ENCODE assay signal across 25 cellular contexts in the genomic region with DNA sequence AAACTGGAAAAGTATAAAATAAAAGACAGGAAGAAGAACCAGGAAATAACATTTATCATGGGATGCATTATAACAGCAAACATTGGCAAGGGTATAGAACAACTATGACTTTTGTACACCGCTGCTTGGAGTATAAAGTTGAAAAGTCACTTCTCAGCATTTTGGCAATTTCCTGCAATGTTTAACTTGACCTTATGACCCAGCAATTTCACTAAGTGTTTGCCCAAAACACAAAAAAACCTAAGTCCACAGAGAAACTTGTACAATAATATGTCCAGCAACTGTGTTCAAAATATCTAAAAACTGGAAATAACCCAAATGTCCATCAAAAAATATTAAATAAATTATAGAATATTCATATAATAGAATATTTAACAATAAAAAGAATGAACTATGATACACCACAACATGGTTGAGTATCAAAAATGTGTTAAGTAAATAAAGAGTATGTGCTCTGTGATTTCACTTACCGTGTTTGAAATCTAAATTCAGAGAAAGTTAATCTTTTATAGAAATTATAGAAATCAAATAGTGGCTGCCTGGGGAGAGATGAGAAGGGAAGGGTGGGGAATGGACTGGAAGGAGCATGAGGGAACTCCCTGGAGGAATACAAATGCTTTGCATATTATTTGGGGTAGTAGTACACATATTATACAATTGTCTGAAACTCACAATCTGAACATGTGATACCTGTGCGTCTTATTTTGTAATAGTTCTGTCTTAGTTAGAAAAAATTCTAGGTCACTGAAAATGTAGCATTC. TPM values are rescaled to one million over a fixed set of nuclear protein-coding genes. Genes with fewer than 3 reads are reported as not detected.
DNase-seq lines count a peak whose midpoint lies in the region; ATAC-seq, FAIRE-seq and TF ChIP-seq lines count a peak whose summit lies in the region.
"Had no signal": no experiment of that assay in that cellular context is flagged by ENCODE, and none has a peak within 500 bp of the region (broad histone marks: within the 10 kb centered on the region; RNA-seq: fewer than 3 reads in every experiment).

No MANE protein-coding gene starts in this region.

- no peaks in the 10 kb centered on the region for H3K9me2 ChIP-seq in PC-9 (ENCODE audit: insufficient read depth)
- H3K9me2 ChIP-seq in hepatocyte (replicated peaks; ENCODE audit: insufficient read depth) = no peaks in the 10 kb centered on the region

- CTCF ChIA-PET in PC-9 (lab: Charles Lee) (no interaction called here), HepG2 (lab: Yijun Ruan, JAX; ENCODE audit: low intra/inter-chr PET ratio, low total read pairs) (interaction anchor here (1.5 kb wide), 1 partner anchor 112 kb away, joined by 4 read pairs; no protein-coding TSS in a partner anchor)

- no peaks in the 10 kb centered on the region for H3K79me2 ChIP-seq in PC-9 (ENCODE audit: low read depth)
- no peaks in the 10 kb centered on the region for H3K79me2 ChIP-seq in hepatocyte
- H3K79me2 ChIP-seq in HepG2 (ENCODE audit: insufficient read depth, low read length) = no peaks in the 10 kb centered on the region

- no peaks in the 10 kb centered on the region for H3K9me3 Mint-ChIP-seq in type B pancreatic cell
- H3K9me3 Mint-ChIP-seq: CD8-positive, alpha-beta T cell had no signal

- no peaks in the 10 kb centered on the region for H3K27me3 Mint-ChIP-seq in type B pancreatic cell

- H3K36me3 ChIP-seq in PC-9 (ENCODE audit: low read depth) = no peaks in the 10 kb centered on the region
- H3K36me3 ChIP-seq in hepatocyte (replicated peaks; ENCODE audit: insufficient read depth, low read depth) = no peaks in the 10 kb centered on the region
- H3K36me3 ChIP-seq in HepG2 (replicated peaks in 1 of 2; ENCODE audit: control insufficient read depth in 1 of 2, insufficient read depth in 2 of 2, low read length in 2 of 2) = no peaks in the 10 kb centered on the region
- H3K36me3 ChIP-seq: SJSA1 had no signal

- peak; percentile 80 for ATAC-seq in HepG2
- ATAC-seq in HG03432 (IDR thresholded peaks at IDR 0.05; ENCODE audit: unreplicated experiment) = no peak
- no peak for ATAC-seq in HG02981 (IDR thresholded peaks at IDR 0.05; ENCODE audit: unreplicated experiment)
- ATAC-seq: CD8-positive, alpha-beta T cell; K562 had no signal

- TF ChIP-seq CTCF in PC-9 (conservative IDR thresholded peaks at IDR 0.05) = no peak
- no peak for TF ChIP-seq CTCF in hepatocyte (IDR thresholded peaks at IDR 0.05; ENCODE audit: poor library complexity)
- no peak for TF ChIP-seq CTCF in HepG2 (CRISPR knock-in tag; IDR thresholded peaks at IDR 0.05)
- no peak for TF ChIP-seq CTCF in type B pancreatic cell (conservative IDR thresholded peaks at IDR 0.05)

- TF ChIP-seq RAD21 in HepG2 (CRISPR knock-in tag; IDR thresholded peaks at IDR 0.05) = no peak

- TF ChIP-seq POLR2A in HepG2 (IDR thresholded peaks at IDR 0.05; ENCODE audit: insufficient read depth in 1 of 2, low read depth in 2 of 2, low read length in 2 of 2) = no peak

- H3K36me3 Mint-ChIP-seq in type B pancreatic cell = no peaks in the 10 kb centered on the region
- H3K36me3 Mint-ChIP-seq: CD8-positive, alpha-beta T cell had no signal

- peaks cover 12% of the 10 kb centered on the region for H3K4me1 Mint-ChIP-seq in type B pancreatic cell (ENCODE audit: unreplicated experiment)

- no peak for DNase-seq in PC-9
- DNase-seq in hepatocyte (ENCODE audit: low spot score) = no peak
- peak; percentile 92 for DNase-seq in HepG2 (ENCODE audit: low spot score)
- no peak for DNase-seq in type B pancreatic cell (ENCODE audit: extremely low spot score, unreplicated experiment)
- no peak for DNase-seq in stimulated activated CD4-positive, alpha-beta T cell treated with anti-CD3 and anti-CD28 coated beads, Interleukin-15, amount 100 ng/mL, for 24 hours
- DNase-seq: C1 segment of cervical spinal cord; CD8-positive, alpha-beta T cell; DMS153; DND-41; HCEC 1CT; Kasumi-1; MV-4-11; NCI-H1105; NCI-H1436 treated with DMSO at 0.1 percent for 48 hours; NCI-H1930; NCI-H446; NCI-H524 treated with DMSO at 0.1 percent for 48 hours; NCI-H774; Right ventricle myocardium superior had no signal

- peak overlapping the region; percentile 57 for H3K9ac ChIP-seq in HepG2 (ENCODE audit: insufficient read depth, low read depth, low read length)

- no peak overlapping the region for H3K4me3 ChIP-seq in PC-9
- no peak overlapping the region for H3K4me3 ChIP-seq in hepatocyte
- H3K4me3 ChIP-seq in HepG2 (replicated peaks in 1 of 3; ENCODE audit: insufficient read depth in 1 of 3, low read depth in 2 of 3, low read length in 3 of 3) = peak overlapping the region; percentile 1 to 43 (median 40); a peak in 4 of 6 replicates
- H3K4me3 ChIP-seq: K562, SJSA1 had no signal

- in situ Hi-C loops in HepG2 (cut with HindIII; ENCODE audit: extremely low pct_ligation_motif_present, low pct_unique_long_range_greater_than_20kb) = loop anchor here (5.0 to 10.0 kb wide), 2 partner anchors 124 to 807 kb away; a partner anchor contains a TSS

- no peak overlapping the region for H3K4me3 Mint-ChIP-seq in type B pancreatic cell
- H3K4me3 Mint-ChIP-seq: CD8-positive, alpha-beta T cell had no signal

- H3K27ac Mint-ChIP-seq in type B pancreatic cell = peak overlapping the region; percentile 10
- H3K27ac Mint-ChIP-seq: CD8-positive, alpha-beta T cell had no signal

- H3K4me1 ChIP-seq in PC-9 (replicated peaks; ENCODE audit: insufficient read depth) = peaks cover 19% of the 10 kb centered on the region
- H3K4me1 ChIP-seq in hepatocyte (ENCODE audit: insufficient read depth) = peaks cover 17% of the 10 kb centered on the region
- H3K4me1 ChIP-seq in HepG2 (ENCODE audit: insufficient read depth, low read length) = peaks cover 61% of the 10 kb centered on the region
- H3K4me1 ChIP-seq: SJSA1 had no signal

- peak; percentile 79 for FAIRE-seq in HepG2 (lab: Jason Lieb, UNC)
- FAIRE-seq: GM19239, H1, K562 had no signal

- BruUV-seq in PC-9 (replicated peaks; lab: Mats Ljungman, UMichigan) (no TSS peak), HepG2 (replicated peaks; lab: Mats Ljungman, UMichigan) (no TSS peak)

- no peaks in the 10 kb centered on the region for H3F3A ChIP-seq in PC-9 (ENCODE audit: insufficient read depth, low read depth)

- H3K9me3 ChIP-seq in PC-9 (ENCODE audit: insufficient read depth, low read depth) (no peaks in the 10 kb centered on the region), hepatocyte (ENCODE audit: low read depth) (no peaks in the 10 kb centered on the region), HepG2 (ENCODE audit: low read length) (peaks cover 11% of the 10 kb centered on the region)
- H3K9me3 ChIP-seq: SJSA1 had no signal

- TF ChIP-seq EP300 in HepG2 (IDR thresholded peaks at IDR 0.05; ENCODE audit: low read depth in 2 of 2, low read length in 2 of 2) (peak in 1 of 2 experiments; percentile 97; a peak in 2 of 4 replicates), HepG2 (CRISPR knock-in tag; IDR thresholded peaks at IDR 0.05; ENCODE audit: borderline replicate concordance) (peak; percentile 14; the same call in 1 of the 2 replicates)

- POLR2A ChIA-PET in PC-9 (lab: Charles Lee; ENCODE audit: unreplicated experiment) (interaction anchor here (0.6 kb wide), 1 partner anchor 179 kb away, joined by 6 read pairs; no protein-coding TSS in a partner anchor), HepG2 (lab: Yijun Ruan, JAX) (interaction anchor here (0.9 to 3.1 kb wide), 18 partner anchors 9 to 568 kb away, joined by 3 to 36 read pairs (median 5); a partner anchor contains a TSS)

- H3K27ac ChIP-seq in PC-9 (peak overlapping the region; percentile 43), hepatocyte (peak overlapping the region; percentile 64), HepG2 (ENCODE audit: extremely low read length, insufficient read depth, low read length) (peak overlapping the region; percentile 80)
- H3K27ac ChIP-seq: SJSA1 had no signal

- H4K20me1 ChIP-seq in PC-9 (ENCODE audit: insufficient read depth) (no peaks in the 10 kb centered on the region), hepatocyte (ENCODE audit: insufficient read depth, poor library complexity, severe bottlenecking) (no peaks in the 10 kb centered on the region), HepG2 (ENCODE audit: insufficient read depth, low read length) (no peaks in the 10 kb centered on the region)

- H2AFZ ChIP-seq in PC-9 (no peak overlapping the region), hepatocyte (no peak overlapping the region), HepG2 (ENCODE audit: low read length) (no peak overlapping the region)

- peak overlapping the region; percentile 49 for H3K4me2 ChIP-seq in PC-9
- H3K4me2 ChIP-seq in hepatocyte = peak overlapping the region; percentile 36
- H3K4me2 ChIP-seq in HepG2 (ENCODE audit: low read depth, low read length) = peak overlapping the region; percentile 84

- no peaks in the 10 kb centered on the region for H3K27me3 ChIP-seq in PC-9 (ENCODE audit: insufficient read depth, low read depth)
- no peaks in the 10 kb centered on the region for H3K27me3 ChIP-seq in hepatocyte
- no peaks in the 10 kb centered on the region for H3K27me3 ChIP-seq in HepG2 (ENCODE audit: control insufficient read depth in 1 of 2, insufficient read depth in 2 of 2, low read length in 2 of 2)
- H3K27me3 ChIP-seq: SJSA1 had no signal

- intact Hi-C loops in PC-9 (cut with micrococcal nuclease; ENCODE audit: unreplicated experiment) = loop anchor here (10.0 kb wide), 2 partner anchors 327 to 1077 kb away; no protein-coding TSS in a partner anchor
- intact Hi-C loops in HepG2 (cut with micrococcal nuclease; ENCODE audit: unreplicated experiment) = loop anchor here (1.0 kb wide), 4 partner anchors 31 to 265 kb away; no protein-coding TSS in a partner anchor

- 68% methylated on average over 3 of the region's 3 CpGs for WGBS in hepatocyte (ENCODE audit: low lambda C conversion rate, missing lambda C conversion rate)
- WGBS in HepG2 (ENCODE audit: low lambda C conversion rate) = 5% methylated on average over 3 of the region's 3 CpGs

RNA-seq across cellular contexts. Expression of a gene that starts 31.0 kb away (rescaled TPM):
- 8.5 and 10.7 TPM in 2 replicates for total RNA-seq in PC-9 (2021)
- 47.6 and 50.9 TPM in 2 replicates for total RNA-seq in hepatocyte
- 30.9 and 36.3 TPM in 2 replicates for polyA plus RNA-seq in hepatocyte
- 83.7 and 95.6 TPM in 2 replicates for total RNA-seq in HepG2 (2016; rRNA removed; fragmentation: Illumina TruSeq; extraction: Trizol)
- total RNA-seq in HepG2 (2016; cell fraction: cytosol; rRNA removed; fragmentation: Illumina TruSeq; extraction: Trizol; ENCODE audit: low read depth) = 5.7 and 7.4 TPM in 2 replicates
- 84.1 and 87.4 TPM in 2 replicates for total RNA-seq in HepG2 (2016; cell fraction: insoluble cytoplasmic fraction; rRNA removed; fragmentation: Illumina TruSeq; extraction: Trizol)
- total RNA-seq in HepG2 (2016; cell fraction: membrane; rRNA removed; fragmentation: Illumina TruSeq; extraction: Trizol) = 27.3 and 28.3 TPM in 2 replicates
- 151 and 157 TPM in 2 replicates for total RNA-seq in HepG2 (2016; cell fraction: nucleus; rRNA removed; fragmentation: Illumina TruSeq; extraction: Trizol)
- 13.0 and 20.5 TPM in 2 replicates for polyA plus RNA-seq in HepG2 (2011; rRNA removed)
- polyA plus RNA-seq in HepG2 (2011; cell fraction: cytosol; rRNA removed) = 8.5 and 11.9 TPM in 2 replicates
- 9.9 and 12.6 TPM in 2 replicates for polyA plus RNA-seq in HepG2 (2011; cell fraction: nucleus; rRNA removed)
- 18.7 and 45.9 TPM in 2 replicates for polyA plus RNA-seq in HepG2 (2012)
- 3.5 and 3.8 TPM in 2 replicates for polyA plus RNA-seq in HepG2 (2016; cell fraction: cytosol; fragmentation: Illumina TruSeq; extraction: Trizol; ENCODE audit: low read depth)
- 37.0 and 39.6 TPM in 2 replicates for polyA plus RNA-seq in HepG2 (2016; cell fraction: insoluble cytoplasmic fraction; fragmentation: Illumina TruSeq; extraction: Trizol; ENCODE audit: low read depth)
- polyA plus RNA-seq in HepG2 (2016; cell fraction: membrane; fragmentation: Illumina TruSeq; extraction: Trizol; ENCODE audit: low read depth) = 8.8 and 10.3 TPM in 2 replicates
- 45.3 and 58.4 TPM in 2 replicates for polyA plus RNA-seq in HepG2 (2016; cell fraction: nucleus; fragmentation: Illumina TruSeq; extraction: Trizol; ENCODE audit: insufficient read depth, low read depth)
- 0.09 and 18.0 TPM in 2 replicates for polyA minus RNA-seq in HepG2 (2011; rRNA and poly(A)+ RNA removed; ENCODE audit: low replicate concordance)
- 14.0 and 19.8 TPM in 2 replicates for polyA minus RNA-seq in HepG2 (2011; cell fraction: cytosol; rRNA and poly(A)+ RNA removed)
- polyA minus RNA-seq in HepG2 (2011; cell fraction: nucleus; rRNA and poly(A)+ RNA removed) = 91.3 and 96.6 TPM in 2 replicates
- total RNA-seq in type B pancreatic cell (ENCODE audit: low replicate concordance) = 10.6 and 34.2 TPM in 2 replicates
- total RNA-seq: K562 had no signal
- polyA plus RNA-seq: K562 had no signal

Comparison
In these comparisons a context has a peak if more than half of its experiments do, and no peak if none do; other contexts are left out.
1. H3K4me3 ChIP-seq: peak in HepG2 (3 of 3); none in PC-9 (single experiment) and hepatocyte (single experiment).
2. Peak in every context shown above with its lines, with median percentiles within 50 percentile points of each other: H3K27ac ChIP-seq and H3K4me2 ChIP-seq.